Comparison of ENCODE assay signal across 10 cellular contexts in genomic region chr3:5282703-5283102, GRCh38.
"Had no signal": no experiment of that assay in that cellular context is flagged by ENCODE, and none has a peak within 500 bp of the region (broad histone marks: within the 10 kb centered on the region; RNA-seq: fewer than 3 reads in every experiment).

No MANE protein-coding gene starts in this region.

- H3K9me3 ChIP-seq: HAP-1 had no signal

- FAIRE-seq: HTR-8/SVneo had no signal

- H3K27ac ChIP-seq: GM23248, KMS-11 had no signal

- H3K4me1 ChIP-seq: HAP-1 had no signal

- H3K4me2 ChIP-seq: KMS-11 had no signal

- H3K4me3 ChIP-seq: GM23248, HAP-1 had no signal

- H2AFZ ChIP-seq: GM23248 had no signal

- ATAC-seq: HCT116 had no signal

- DNase-seq: GM23248, GOT3, H7, HFFc6, Karpas-422, KBM-7 had no signal

- H3K36me3 ChIP-seq: HAP-1 had no signal

- H3K9ac ChIP-seq: GM23248, KMS-11 had no signal
